In the genomic region with DNA sequence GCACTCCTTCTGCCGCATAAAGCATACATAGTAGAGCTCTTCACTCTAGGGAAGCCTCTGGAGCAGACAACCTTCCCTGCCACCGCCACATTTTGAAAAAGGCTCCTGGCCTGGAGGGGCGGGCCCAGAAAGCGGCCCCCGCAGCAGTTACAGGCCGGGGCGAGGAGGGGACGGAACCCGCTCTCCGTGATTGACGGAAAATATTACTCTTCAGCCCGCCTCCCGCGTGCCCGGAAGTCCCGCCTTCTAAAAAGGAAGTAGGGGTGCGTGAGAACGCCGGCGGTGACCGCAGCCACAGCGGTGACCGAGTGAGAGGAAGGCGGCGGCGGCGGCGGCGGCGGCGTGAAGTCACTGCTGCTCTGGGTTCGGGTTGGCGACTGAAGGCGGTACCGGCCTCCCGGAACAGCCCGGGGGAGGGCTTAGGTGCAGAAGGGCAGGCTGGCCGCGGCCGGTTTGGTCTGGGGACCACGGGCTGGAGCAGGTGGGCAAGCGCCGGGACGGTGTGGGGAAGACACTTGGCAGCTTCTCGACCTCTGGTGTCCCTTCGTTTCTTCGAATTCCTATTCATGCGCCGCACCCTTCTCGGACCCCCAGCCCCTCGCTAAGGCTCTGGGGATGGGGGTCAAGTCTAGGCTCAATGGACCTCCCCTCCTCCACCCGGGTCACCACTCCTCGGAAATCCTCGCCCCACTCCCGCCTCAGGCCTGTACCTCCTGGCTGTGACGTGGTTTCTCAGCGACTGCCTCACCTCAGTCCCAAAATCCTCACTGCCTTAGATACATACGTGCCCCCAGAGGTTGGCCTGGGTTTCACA, we compare ENCODE assay signal across 1 cellular context.
TF ChIP-seq lines count a peak whose summit lies in the region.

TSS of gene HCCS (plus strand) at position 295 of the 814 bp plus-strand sequence. CDS start 729 bp downstream, outside the sequence.

TF ChIP-seq in HepG2, 621 proteins besides CTCF, POLR2A, EP300 and RAD21 (continued from another document and continues in another):
- TF ChIP-seq, protein P1, sequence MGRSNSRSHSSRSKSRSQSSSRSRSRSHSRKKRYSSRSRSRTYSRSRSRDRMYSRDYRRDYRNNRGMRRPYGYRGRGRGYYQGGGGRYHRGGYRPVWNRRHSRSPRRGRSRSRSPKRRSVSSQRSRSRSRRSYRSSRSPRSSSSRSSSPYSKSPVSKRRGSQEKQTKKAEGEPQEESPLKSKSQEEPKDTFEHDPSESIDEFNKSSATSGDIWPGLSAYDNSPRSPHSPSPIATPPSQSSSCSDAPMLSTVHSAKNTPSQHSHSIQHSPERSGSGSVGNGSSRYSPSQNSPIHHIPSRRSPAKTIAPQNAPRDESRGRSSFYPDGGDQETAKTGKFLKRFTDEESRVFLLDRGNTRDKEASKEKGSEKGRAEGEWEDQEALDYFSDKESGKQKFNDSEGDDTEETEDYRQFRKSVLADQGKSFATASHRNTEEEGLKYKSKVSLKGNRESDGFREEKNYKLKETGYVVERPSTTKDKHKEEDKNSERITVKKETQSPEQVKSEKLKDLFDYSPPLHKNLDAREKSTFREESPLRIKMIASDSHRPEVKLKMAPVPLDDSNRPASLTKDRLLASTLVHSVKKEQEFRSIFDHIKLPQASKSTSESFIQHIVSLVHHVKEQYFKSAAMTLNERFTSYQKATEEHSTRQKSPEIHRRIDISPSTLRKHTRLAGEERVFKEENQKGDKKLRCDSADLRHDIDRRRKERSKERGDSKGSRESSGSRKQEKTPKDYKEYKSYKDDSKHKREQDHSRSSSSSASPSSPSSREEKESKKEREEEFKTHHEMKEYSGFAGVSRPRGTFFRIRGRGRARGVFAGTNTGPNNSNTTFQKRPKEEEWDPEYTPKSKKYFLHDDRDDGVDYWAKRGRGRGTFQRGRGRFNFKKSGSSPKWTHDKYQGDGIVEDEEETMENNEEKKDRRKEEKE (IDR thresholded peaks at IDR 0.05), result no peak
- no peak for TF ChIP-seq ZEB1 (IDR thresholded peaks at IDR 0.05; ENCODE audit: insufficient replicate concordance, low read depth)
- TF ChIP-seq HNF4G (IDR thresholded peaks at IDR 0.05; ENCODE audit: borderline replicate concordance, low read depth, low read length), result no peak
- no peak for TF ChIP-seq HNF4G (CRISPR knock-in tag; IDR thresholded peaks at IDR 0.05; ENCODE audit: borderline replicate concordance, low read depth)
- no peak for TF ChIP-seq PHB2 (IDR thresholded peaks at IDR 0.05; ENCODE audit: partially characterized antibody)
- TF ChIP-seq, protein P2, sequence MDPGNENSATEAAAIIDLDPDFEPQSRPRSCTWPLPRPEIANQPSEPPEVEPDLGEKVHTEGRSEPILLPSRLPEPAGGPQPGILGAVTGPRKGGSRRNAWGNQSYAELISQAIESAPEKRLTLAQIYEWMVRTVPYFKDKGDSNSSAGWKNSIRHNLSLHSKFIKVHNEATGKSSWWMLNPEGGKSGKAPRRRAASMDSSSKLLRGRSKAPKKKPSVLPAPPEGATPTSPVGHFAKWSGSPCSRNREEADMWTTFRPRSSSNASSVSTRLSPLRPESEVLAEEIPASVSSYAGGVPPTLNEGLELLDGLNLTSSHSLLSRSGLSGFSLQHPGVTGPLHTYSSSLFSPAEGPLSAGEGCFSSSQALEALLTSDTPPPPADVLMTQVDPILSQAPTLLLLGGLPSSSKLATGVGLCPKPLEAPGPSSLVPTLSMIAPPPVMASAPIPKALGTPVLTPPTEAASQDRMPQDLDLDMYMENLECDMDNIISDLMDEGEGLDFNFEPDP (CRISPR knock-in tag; conservative IDR thresholded peaks at IDR 0.05), result no peak
- TF ChIP-seq CENPX (CRISPR knock-in tag; IDR thresholded peaks at IDR 0.05), result no peak
- no peak for TF ChIP-seq ZNF292 (CRISPR knock-in tag; IDR thresholded peaks at IDR 0.05; ENCODE audit: borderline replicate concordance, low read depth)
- TF ChIP-seq GTF2F1 (IDR thresholded peaks at IDR 0.05; ENCODE audit: low read length), result no peak
- TF ChIP-seq NFYC (CRISPR knock-in tag; IDR thresholded peaks at IDR 0.05), result peak; percentile 57; the same call in 1 of the 2 replicates
- no peak for TF ChIP-seq ARID2 (CRISPR knock-in tag; IDR thresholded peaks at IDR 0.05; ENCODE audit: borderline replicate concordance)
- TF ChIP-seq SATB2 (CRISPR knock-in tag; IDR thresholded peaks at IDR 0.05), result no peak
- no peak for TF ChIP-seq ZFP1 (CRISPR knock-in tag; IDR thresholded peaks at IDR 0.05)
- TF ChIP-seq, protein P3, sequence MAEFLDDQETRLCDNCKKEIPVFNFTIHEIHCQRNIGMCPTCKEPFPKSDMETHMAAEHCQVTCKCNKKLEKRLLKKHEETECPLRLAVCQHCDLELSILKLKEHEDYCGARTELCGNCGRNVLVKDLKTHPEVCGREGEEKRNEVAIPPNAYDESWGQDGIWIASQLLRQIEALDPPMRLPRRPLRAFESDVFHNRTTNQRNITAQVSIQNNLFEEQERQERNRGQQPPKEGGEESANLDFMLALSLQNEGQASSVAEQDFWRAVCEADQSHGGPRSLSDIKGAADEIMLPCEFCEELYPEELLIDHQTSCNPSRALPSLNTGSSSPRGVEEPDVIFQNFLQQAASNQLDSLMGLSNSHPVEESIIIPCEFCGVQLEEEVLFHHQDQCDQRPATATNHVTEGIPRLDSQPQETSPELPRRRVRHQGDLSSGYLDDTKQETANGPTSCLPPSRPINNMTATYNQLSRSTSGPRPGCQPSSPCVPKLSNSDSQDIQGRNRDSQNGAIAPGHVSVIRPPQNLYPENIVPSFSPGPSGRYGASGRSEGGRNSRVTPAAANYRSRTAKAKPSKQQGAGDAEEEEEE (CRISPR knock-in tag; IDR thresholded peaks at IDR 0.05; ENCODE audit: borderline replicate concordance), result no peak
- no peak for TF ChIP-seq SMYD3 (CRISPR knock-in tag; IDR thresholded peaks at IDR 0.05)
- no peak for TF ChIP-seq MEIS2 (CRISPR knock-in tag; IDR thresholded peaks at IDR 0.05)
- TF ChIP-seq, protein P4, sequence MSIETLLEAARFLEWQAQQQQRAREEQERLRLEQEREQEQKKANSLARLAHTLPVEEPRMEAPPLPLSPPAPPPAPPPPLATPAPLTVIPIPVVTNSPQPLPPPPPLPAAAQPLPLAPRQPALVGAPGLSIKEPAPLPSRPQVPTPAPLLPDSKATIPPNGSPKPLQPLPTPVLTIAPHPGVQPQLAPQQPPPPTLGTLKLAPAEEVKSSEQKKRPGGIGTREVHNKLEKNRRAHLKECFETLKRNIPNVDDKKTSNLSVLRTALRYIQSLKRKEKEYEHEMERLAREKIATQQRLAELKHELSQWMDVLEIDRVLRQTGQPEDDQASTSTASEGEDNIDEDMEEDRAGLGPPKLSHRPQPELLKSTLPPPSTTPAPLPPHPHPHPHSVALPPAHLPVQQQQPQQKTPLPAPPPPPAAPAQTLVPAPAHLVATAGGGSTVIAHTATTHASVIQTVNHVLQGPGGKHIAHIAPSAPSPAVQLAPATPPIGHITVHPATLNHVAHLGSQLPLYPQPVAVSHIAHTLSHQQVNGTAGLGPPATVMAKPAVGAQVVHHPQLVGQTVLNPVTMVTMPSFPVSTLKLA (IDR thresholded peaks at IDR 0.05), result no peak
- TF ChIP-seq, protein P5, sequence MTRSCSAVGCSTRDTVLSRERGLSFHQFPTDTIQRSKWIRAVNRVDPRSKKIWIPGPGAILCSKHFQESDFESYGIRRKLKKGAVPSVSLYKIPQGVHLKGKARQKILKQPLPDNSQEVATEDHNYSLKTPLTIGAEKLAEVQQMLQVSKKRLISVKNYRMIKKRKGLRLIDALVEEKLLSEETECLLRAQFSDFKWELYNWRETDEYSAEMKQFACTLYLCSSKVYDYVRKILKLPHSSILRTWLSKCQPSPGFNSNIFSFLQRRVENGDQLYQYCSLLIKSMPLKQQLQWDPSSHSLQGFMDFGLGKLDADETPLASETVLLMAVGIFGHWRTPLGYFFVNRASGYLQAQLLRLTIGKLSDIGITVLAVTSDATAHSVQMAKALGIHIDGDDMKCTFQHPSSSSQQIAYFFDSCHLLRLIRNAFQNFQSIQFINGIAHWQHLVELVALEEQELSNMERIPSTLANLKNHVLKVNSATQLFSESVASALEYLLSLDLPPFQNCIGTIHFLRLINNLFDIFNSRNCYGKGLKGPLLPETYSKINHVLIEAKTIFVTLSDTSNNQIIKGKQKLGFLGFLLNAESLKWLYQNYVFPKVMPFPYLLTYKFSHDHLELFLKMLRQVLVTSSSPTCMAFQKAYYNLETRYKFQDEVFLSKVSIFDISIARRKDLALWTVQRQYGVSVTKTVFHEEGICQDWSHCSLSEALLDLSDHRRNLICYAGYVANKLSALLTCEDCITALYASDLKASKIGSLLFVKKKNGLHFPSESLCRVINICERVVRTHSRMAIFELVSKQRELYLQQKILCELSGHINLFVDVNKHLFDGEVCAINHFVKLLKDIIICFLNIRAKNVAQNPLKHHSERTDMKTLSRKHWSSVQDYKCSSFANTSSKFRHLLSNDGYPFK (CRISPR knock-in tag; IDR thresholded peaks at IDR 0.05; ENCODE audit: borderline replicate concordance), result no peak
- TF ChIP-seq, protein P6, sequence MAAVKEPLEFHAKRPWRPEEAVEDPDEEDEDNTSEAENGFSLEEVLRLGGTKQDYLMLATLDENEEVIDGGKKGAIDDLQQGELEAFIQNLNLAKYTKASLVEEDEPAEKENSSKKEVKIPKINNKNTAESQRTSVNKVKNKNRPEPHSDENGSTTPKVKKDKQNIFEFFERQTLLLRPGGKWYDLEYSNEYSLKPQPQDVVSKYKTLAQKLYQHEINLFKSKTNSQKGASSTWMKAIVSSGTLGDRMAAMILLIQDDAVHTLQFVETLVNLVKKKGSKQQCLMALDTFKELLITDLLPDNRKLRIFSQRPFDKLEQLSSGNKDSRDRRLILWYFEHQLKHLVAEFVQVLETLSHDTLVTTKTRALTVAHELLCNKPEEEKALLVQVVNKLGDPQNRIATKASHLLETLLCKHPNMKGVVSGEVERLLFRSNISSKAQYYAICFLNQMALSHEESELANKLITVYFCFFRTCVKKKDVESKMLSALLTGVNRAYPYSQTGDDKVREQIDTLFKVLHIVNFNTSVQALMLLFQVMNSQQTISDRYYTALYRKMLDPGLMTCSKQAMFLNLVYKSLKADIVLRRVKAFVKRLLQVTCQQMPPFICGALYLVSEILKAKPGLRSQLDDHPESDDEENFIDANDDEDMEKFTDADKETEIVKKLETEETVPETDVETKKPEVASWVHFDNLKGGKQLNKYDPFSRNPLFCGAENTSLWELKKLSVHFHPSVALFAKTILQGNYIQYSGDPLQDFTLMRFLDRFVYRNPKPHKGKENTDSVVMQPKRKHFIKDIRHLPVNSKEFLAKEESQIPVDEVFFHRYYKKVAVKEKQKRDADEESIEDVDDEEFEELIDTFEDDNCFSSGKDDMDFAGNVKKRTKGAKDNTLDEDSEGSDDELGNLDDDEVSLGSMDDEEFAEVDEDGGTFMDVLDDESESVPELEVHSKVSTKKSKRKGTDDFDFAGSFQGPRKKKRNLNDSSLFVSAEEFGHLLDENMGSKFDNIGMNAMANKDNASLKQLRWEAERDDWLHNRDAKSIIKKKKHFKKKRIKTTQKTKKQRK (IDR thresholded peaks at IDR 0.05; ENCODE audit: low read length), result no peak
- no peak for TF ChIP-seq MBNL3 (CRISPR knock-in tag; conservative IDR thresholded peaks at IDR 0.05)
- TF ChIP-seq GLMP (CRISPR knock-in tag; IDR thresholded peaks at IDR 0.05; ENCODE audit: borderline replicate concordance), result no peak
- no peak for TF ChIP-seq ZNF580 (CRISPR knock-in tag; IDR thresholded peaks at IDR 0.05; ENCODE audit: borderline replicate concordance, low read depth)
- TF ChIP-seq BRF2 (CRISPR knock-in tag; IDR thresholded peaks at IDR 0.05), result no peak
- no peak for TF ChIP-seq ZNF724P (CRISPR knock-in tag; IDR thresholded peaks at IDR 0.05; ENCODE audit: borderline replicate concordance)
- no peak for TF ChIP-seq GFI1 (CRISPR knock-in tag; IDR thresholded peaks at IDR 0.05; ENCODE audit: borderline replicate concordance)
- no peak for TF ChIP-seq ZNF24 (IDR thresholded peaks at IDR 0.05)
- TF ChIP-seq, protein P7, sequence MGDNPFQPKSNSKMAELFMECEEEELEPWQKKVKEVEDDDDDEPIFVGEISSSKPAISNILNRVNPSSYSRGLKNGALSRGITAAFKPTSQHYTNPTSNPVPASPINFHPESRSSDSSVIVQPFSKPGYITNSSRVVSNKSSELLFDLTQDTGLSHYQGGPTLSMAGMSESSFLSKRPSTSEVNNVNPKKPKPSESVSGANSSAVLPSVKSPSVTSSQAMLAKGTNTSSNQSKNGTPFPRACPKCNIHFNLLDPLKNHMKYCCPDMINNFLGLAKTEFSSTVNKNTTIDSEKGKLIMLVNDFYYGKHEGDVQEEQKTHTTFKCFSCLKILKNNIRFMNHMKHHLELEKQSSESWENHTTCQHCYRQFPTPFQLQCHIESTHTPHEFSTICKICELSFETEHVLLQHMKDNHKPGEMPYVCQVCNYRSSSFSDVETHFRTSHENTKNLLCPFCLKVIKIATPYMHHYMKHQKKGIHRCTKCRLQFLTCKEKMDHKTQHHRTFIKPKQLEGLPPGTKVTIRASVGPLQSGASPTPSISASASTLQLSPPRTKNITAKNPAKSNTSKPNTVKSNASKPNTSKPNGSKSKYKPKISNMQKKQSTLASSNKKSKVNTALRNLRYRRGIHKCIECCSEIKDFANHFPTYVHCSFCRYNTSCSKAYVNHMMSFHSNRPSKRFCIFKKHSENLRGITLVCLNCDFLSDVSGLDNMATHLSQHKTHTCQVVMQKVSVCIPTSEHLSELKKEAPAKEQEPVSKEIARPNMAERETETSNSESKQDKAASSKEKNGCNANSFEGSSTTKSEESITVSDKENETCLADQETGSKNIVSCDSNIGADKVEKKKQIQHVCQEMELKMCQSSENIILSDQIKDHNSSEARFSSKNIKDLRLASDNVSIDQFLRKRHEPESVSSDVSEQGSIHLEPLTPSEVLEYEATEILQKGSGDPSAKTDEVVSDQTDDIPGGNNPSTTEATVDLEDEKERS (CRISPR knock-in tag; IDR thresholded peaks at IDR 0.05), result no peak
- TF ChIP-seq ELF4 (CRISPR knock-in tag; IDR thresholded peaks at IDR 0.05; ENCODE audit: borderline replicate concordance), result no peak
